In genomic region chr4:7928711-7929505, GRCh38 we compare ENCODE assay signal across 10 cellular contexts. TPM values are rescaled to one million over a fixed set of nuclear protein-coding genes. Genes with fewer than 3 reads are reported as not detected.
A peak's percentile ranks its signal among the peaks of the same experiment; 100 is the strongest.
DNase-seq lines count a peak whose midpoint lies in the region; ATAC-seq and TF ChIP-seq lines count a peak whose summit lies in the region.
"Had no signal": no experiment of that assay in that cellular context is flagged by ENCODE, and none has a peak within 500 bp of the region (broad histone marks: within the 10 kb centered on the region; RNA-seq: fewer than 3 reads in every experiment).

No MANE protein-coding gene starts in this region.

- H3K27ac ChIP-seq in breast epithelium (peak overlapping the region; percentile 29 to 36), suprapubic skin (peak overlapping the region; percentile 50), Karpas-422 (ENCODE audit: low read length) (no peak overlapping the region)
- H3K27ac ChIP-seq: testis had no signal

- H3K4me2 ChIP-seq in Karpas-422 (ENCODE audit: low read depth, low read length, poor library complexity, severe bottlenecking), result no peak overlapping the region

- H3K79me2 ChIP-seq in Karpas-422 (ENCODE audit: low read length), result no peaks in the 10 kb centered on the region

- no peak overlapping the region for H3K4me3 ChIP-seq in breast epithelium
- no peak overlapping the region for H3K4me3 ChIP-seq in iPS-15b (ENCODE audit: low read depth, low read length)
- H3K4me3 ChIP-seq in suprapubic skin, result no peak overlapping the region
- no peak overlapping the region for H3K4me3 ChIP-seq in Karpas-422 (ENCODE audit: low read length)
- H3K4me3 ChIP-seq: testis had no signal

- no peaks in the 10 kb centered on the region for H3K27me3 ChIP-seq in breast epithelium
- H3K27me3 ChIP-seq in iPS-15b (ENCODE audit: control insufficient read depth, insufficient read depth, low read length), result no peaks in the 10 kb centered on the region
- H3K27me3 ChIP-seq in suprapubic skin, result no peaks in the 10 kb centered on the region
- no peaks in the 10 kb centered on the region for H3K27me3 ChIP-seq in Karpas-422 (ENCODE audit: low read length)
- H3K27me3 ChIP-seq: testis had no signal

- intact Hi-C loops in breast epithelium (cut with DNase I; ENCODE audit: low total_unique reads), result no loop called here

- ATAC-seq in HG02870 (IDR thresholded peaks at IDR 0.05; ENCODE audit: unreplicated experiment), result no peak

- no peak for TF ChIP-seq CTCF in breast epithelium (IDR thresholded peaks at IDR 0.05)
- no peak for TF ChIP-seq CTCF in suprapubic skin (IDR thresholded peaks at IDR 0.05)

- H3K9me3 ChIP-seq in breast epithelium (no peaks in the 10 kb centered on the region), iPS-15b (ENCODE audit: control insufficient read depth, insufficient read depth, low read length) (no peaks in the 10 kb centered on the region), suprapubic skin (no peaks in the 10 kb centered on the region), Karpas-422 (ENCODE audit: low read length) (no peaks in the 10 kb centered on the region)
- H3K9me3 ChIP-seq: testis had no signal

- no peak for TF ChIP-seq POLR2A in breast epithelium (IDR thresholded peaks at IDR 0.05)
- no peak for TF ChIP-seq POLR2A in suprapubic skin (IDR thresholded peaks at IDR 0.05)

- H3K36me3 ChIP-seq in breast epithelium (no peaks in the 10 kb centered on the region), iPS-15b (ENCODE audit: control insufficient read depth, insufficient read depth, low read length) (no peaks in the 10 kb centered on the region), suprapubic skin (no peaks in the 10 kb centered on the region), Karpas-422 (ENCODE audit: insufficient read depth, low read length) (no peaks in the 10 kb centered on the region)

- peak; percentile 3 for DNase-seq in NCI-H1092 treated with DMSO at 0.1 percent for 48 hours (lab: John Stamatoyannopoulos, UW)
- no peak for DNase-seq in NCI-H1092 (lab: John Stamatoyannopoulos, UW)
- no peak for DNase-seq in breast epithelium (ENCODE audit: low spot score in 2 of 2)
- peak in 1 of 2 donors; percentile 44 for DNase-seq in suprapubic skin (ENCODE audit: low spot score in 2 of 2)
- no peak for DNase-seq in Karpas-422
- no peak for DNase-seq in central memory CD4-positive, alpha-beta T cell
- DNase-seq: NCI-H1105, testis had no signal

- H3K4me1 ChIP-seq in breast epithelium (peaks cover 5 to 9% of the 10 kb centered on the region in 2 donors), iPS-15b (ENCODE audit: control insufficient read depth, insufficient read depth, low read length) (peaks cover 6% of the 10 kb centered on the region), suprapubic skin (peaks cover 27% of the 10 kb centered on the region), Karpas-422 (ENCODE audit: low read length) (no peaks in the 10 kb centered on the region)

- no peak overlapping the region for H2AFZ ChIP-seq in Karpas-422 (ENCODE audit: low read length)

- no peaks in the 10 kb centered on the region for H4K20me1 ChIP-seq in Karpas-422 (ENCODE audit: insufficient read depth, low read depth, low read length)

- WGBS in suprapubic skin, result 80% methylated on average over 8 of the region's 8 CpGs

- H3K9ac ChIP-seq in iPS-15b (ENCODE audit: low read depth, low read length), result peak overlapping the region; percentile 0
- no peak overlapping the region for H3K9ac ChIP-seq in Karpas-422 (ENCODE audit: low read length)

- no peak for TF ChIP-seq EP300 in suprapubic skin (IDR thresholded peaks at IDR 0.05)

- H3K9me2 ChIP-seq in Karpas-422 (replicated peaks; ENCODE audit: insufficient read depth, low read length), result no peaks in the 10 kb centered on the region

RNA-seq across cellular contexts. Expression of gene AFAP1, which starts 10.8 kb away (rescaled TPM):
- total RNA-seq in breast epithelium, result 10 to 100 TPM; 14.5 to 21.6 (median 16.6) TPM
- 10 to 100 TPM in 3 of 4 donors, 1 to 10 TPM in 1; 8.3 to 27.1 (median 11.1) TPM for total RNA-seq in suprapubic skin
- total RNA-seq in Karpas-422 (2014; rRNA removed; shearing (Covaris generic); ENCODE audit: low replicate concordance), result not detected in 2 replicates
